In the genomic region with DNA sequence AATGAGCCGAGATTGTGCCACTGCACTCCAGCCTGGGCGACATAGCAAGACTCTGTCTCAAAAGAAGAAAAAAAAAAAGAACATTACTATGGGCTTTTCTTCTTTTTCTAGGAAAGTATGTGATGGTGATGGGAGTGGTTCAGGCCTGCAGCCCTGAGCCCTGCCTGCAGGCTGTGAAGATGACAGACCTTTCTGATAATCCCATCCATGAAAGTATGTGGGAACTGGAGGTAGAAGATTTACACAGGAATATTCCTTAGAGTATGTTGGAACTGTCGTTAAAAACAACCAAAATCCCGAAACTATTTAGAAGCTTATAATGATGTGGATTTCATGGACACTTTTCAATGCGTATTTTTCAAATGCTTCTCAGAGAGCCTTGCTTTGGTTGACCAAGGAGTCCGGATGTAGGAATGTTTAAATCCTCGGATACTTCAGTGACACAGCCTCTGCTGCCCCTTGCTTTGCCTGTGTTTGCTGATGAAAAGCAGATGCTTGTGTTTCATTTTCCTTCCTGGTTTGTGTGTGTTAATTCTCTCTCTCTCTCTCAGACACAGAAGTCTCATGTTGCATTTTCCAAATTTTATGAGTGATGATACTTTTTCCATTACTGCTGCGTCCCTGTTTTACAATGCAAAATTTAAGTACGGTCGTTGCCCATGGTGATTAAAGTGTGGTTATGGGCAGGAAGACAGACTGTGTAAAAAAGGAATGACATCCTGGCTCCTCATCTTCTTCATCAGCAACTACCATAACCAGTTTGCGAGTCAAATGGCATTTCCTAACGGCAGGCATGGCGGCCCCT, we compare ENCODE assay signal across 14 cellular contexts. TPM values are rescaled to one million over a fixed set of nuclear protein-coding genes. Genes with fewer than 3 reads are reported as not detected.
A peak's percentile ranks its signal among the peaks of the same experiment; 100 is the strongest.
DNase-seq lines count a peak whose midpoint lies in the region; ATAC-seq and TF ChIP-seq lines count a peak whose summit lies in the region.
"Had no signal": no experiment of that assay in that cellular context is flagged by ENCODE, and none has a peak within 500 bp of the region (broad histone marks: within the 10 kb centered on the region; RNA-seq: fewer than 3 reads in every experiment).

No MANE protein-coding gene starts in this region.

- no peak for DNase-seq in activated CD8-positive, alpha-beta T cell treated with anti-CD3 and anti-CD28 coated beads, Interleukin-2, amount 10 ng/mL, durations not matched to agents 7 days and 5 days
- no peak for DNase-seq in activated CD8-positive, alpha-beta T cell treated with anti-CD3 and anti-CD28 coated beads for 36 hours
- no peak for DNase-seq in chondrocyte (ENCODE audit: low spot score)
- no peak for DNase-seq in upper lobe of right lung
- no peak for DNase-seq in SIG-M5 treated with dmso at 0.1 percent for 504 hours (lab: John Stamatoyannopoulos, UW; ENCODE audit: unreplicated experiment)
- no peak for DNase-seq in DMS53 (lab: John Stamatoyannopoulos, UW)
- no peak for DNase-seq in NCI-H748 (lab: John Stamatoyannopoulos, UW; ENCODE audit: unreplicated experiment)
- DNase-seq: 8988T; activated CD4-positive, alpha-beta T cell treated with anti-CD3 and anti-CD28 coated beads for 48 hours; activated naive CD4-positive, alpha-beta T cell treated with anti-CD3 and anti-CD28 coated beads, Interleukin-2, amount 10 ng/mL, durations not matched to agents 7 days and 5 days; Right ventricle myocardium superior had no signal

- peaks cover 70% of the 10 kb centered on the region for H3K36me3 Mint-ChIP-seq in activated CD8-positive, alpha-beta T cell treated with anti-CD3 and anti-CD28 coated beads, Interleukin-2, amount 10 ng/mL, durations not matched to agents 7 days and 5 days (ENCODE audit: low read depth)
- H3K36me3 Mint-ChIP-seq in activated CD8-positive, alpha-beta T cell treated with anti-CD3 and anti-CD28 coated beads for 36 hours (ENCODE audit: low read depth) = peaks cover 49% of the 10 kb centered on the region
- H3K36me3 Mint-ChIP-seq in chondrocyte (ENCODE audit: low read depth) = no peaks in the 10 kb centered on the region

- no peak overlapping the region for H3K4me3 Mint-ChIP-seq in activated CD8-positive, alpha-beta T cell treated with anti-CD3 and anti-CD28 coated beads, Interleukin-2, amount 10 ng/mL, durations not matched to agents 7 days and 5 days
- H3K4me3 Mint-ChIP-seq in activated CD8-positive, alpha-beta T cell treated with anti-CD3 and anti-CD28 coated beads for 36 hours = no peak overlapping the region
- H3K4me3 Mint-ChIP-seq in chondrocyte (ENCODE audit: unreplicated experiment) = peak overlapping the region; percentile 18
- H3K4me3 Mint-ChIP-seq: activated naive CD4-positive, alpha-beta T cell treated with anti-CD3 and anti-CD28 coated beads, Interleukin-2, amount 10 ng/mL, durations not matched to agents 7 days and 5 days had no signal

- no peak for ATAC-seq in activated CD8-positive, alpha-beta T cell treated with anti-CD3 and anti-CD28 coated beads, Interleukin-2, amount 10 ng/mL, durations not matched to agents 7 days and 5 days
- no peak for ATAC-seq in activated CD8-positive, alpha-beta T cell treated with anti-CD3 and anti-CD28 coated beads for 36 hours
- ATAC-seq in upper lobe of right lung = no peak

- CTCF ChIA-PET in activated CD8-positive, alpha-beta T cell treated with anti-CD3 and anti-CD28 coated beads, Interleukin-2, amount 10 ng/mL, durations not matched to agents 7 days and 5 days (lab: Charles Lee) = no interaction called here
- CTCF ChIA-PET in activated CD8-positive, alpha-beta T cell treated with anti-CD3 and anti-CD28 coated beads for 36 hours (lab: Charles Lee) = interaction anchor here (2.2 kb wide), 1 partner anchor 387 kb away, joined by 7 read pairs; no protein-coding TSS in a partner anchor

- H3K27me3 ChIP-seq in mucosa of rectum (ENCODE audit: control insufficient read depth in 2 of 2, insufficient read depth in 2 of 2, low read length in 2 of 2) (no peaks in the 10 kb centered on the region), upper lobe of right lung (no peaks in the 10 kb centered on the region)
- H3K27me3 ChIP-seq: neutrophil had no signal

- H3K4me1 Mint-ChIP-seq in activated CD8-positive, alpha-beta T cell treated with anti-CD3 and anti-CD28 coated beads, Interleukin-2, amount 10 ng/mL, durations not matched to agents 7 days and 5 days (ENCODE audit: low read depth) = peaks cover 86% of the 10 kb centered on the region
- peaks cover 67% of the 10 kb centered on the region for H3K4me1 Mint-ChIP-seq in activated CD8-positive, alpha-beta T cell treated with anti-CD3 and anti-CD28 coated beads for 36 hours (ENCODE audit: low read depth)
- H3K4me1 Mint-ChIP-seq in chondrocyte (ENCODE audit: low read depth) = peaks cover 31% of the 10 kb centered on the region

- intact Hi-C loops in activated CD8-positive, alpha-beta T cell treated with anti-CD3 and anti-CD28 coated beads for 36 hours (cut with micrococcal nuclease) = loop anchor here (5.0 kb wide), 1 partner anchor 38 kb away; no protein-coding TSS in a partner anchor
- intact Hi-C loops in upper lobe of right lung (cut with DNase I) = loop anchor here (10.0 kb wide), 1 partner anchor 386 kb away; no protein-coding TSS in a partner anchor

- H3K4me1 ChIP-seq in mucosa of rectum (ENCODE audit: control insufficient read depth in 2 of 2, insufficient read depth in 2 of 2, low read length in 2 of 2) (peaks cover 9 to 12% of the 10 kb centered on the region in 2 donors), upper lobe of right lung (peaks cover 29% of the 10 kb centered on the region)

- H3K27ac Mint-ChIP-seq in activated CD8-positive, alpha-beta T cell treated with anti-CD3 and anti-CD28 coated beads, Interleukin-2, amount 10 ng/mL, durations not matched to agents 7 days and 5 days = peak overlapping the region; percentile 60
- H3K27ac Mint-ChIP-seq in activated CD8-positive, alpha-beta T cell treated with anti-CD3 and anti-CD28 coated beads for 36 hours = no peak overlapping the region
- peak overlapping the region; percentile 63 for H3K27ac Mint-ChIP-seq in chondrocyte (ENCODE audit: unreplicated experiment)

- no peaks in the 10 kb centered on the region for H3K9me3 Mint-ChIP-seq in activated CD8-positive, alpha-beta T cell treated with anti-CD3 and anti-CD28 coated beads, Interleukin-2, amount 10 ng/mL, durations not matched to agents 7 days and 5 days (ENCODE audit: insufficient read depth)
- H3K9me3 Mint-ChIP-seq in activated CD8-positive, alpha-beta T cell treated with anti-CD3 and anti-CD28 coated beads for 36 hours = peaks cover 3% of the 10 kb centered on the region
- no peaks in the 10 kb centered on the region for H3K9me3 Mint-ChIP-seq in chondrocyte (ENCODE audit: low read depth)
- H3K9me3 Mint-ChIP-seq: activated naive CD4-positive, alpha-beta T cell treated with anti-CD3 and anti-CD28 coated beads, Interleukin-2, amount 10 ng/mL, durations not matched to agents 7 days and 5 days had no signal

- POLR2A ChIA-PET in activated CD8-positive, alpha-beta T cell treated with anti-CD3 and anti-CD28 coated beads, Interleukin-2, amount 10 ng/mL, durations not matched to agents 7 days and 5 days (lab: Charles Lee) = no interaction called here
- POLR2A ChIA-PET in activated CD8-positive, alpha-beta T cell treated with anti-CD3 and anti-CD28 coated beads for 36 hours (lab: Charles Lee) = interaction anchor here (0.6 to 2.3 kb wide), 2 partner anchors 66 to 98 kb away, joined by 3 to 6 read pairs; no protein-coding TSS in a partner anchor

- no peaks in the 10 kb centered on the region for H3K9me3 ChIP-seq in mucosa of rectum (ENCODE audit: control insufficient read depth in 2 of 2, low read length in 2 of 2)
- H3K9me3 ChIP-seq in upper lobe of right lung = no peaks in the 10 kb centered on the region
- H3K9me3 ChIP-seq: neutrophil, thoracic aorta had no signal

- no peak for TF ChIP-seq CTCF in activated CD8-positive, alpha-beta T cell treated with anti-CD3 and anti-CD28 coated beads for 36 hours (IDR thresholded peaks at IDR 0.05)
- TF ChIP-seq CTCF in chondrocyte (IDR thresholded peaks at IDR 0.05) = no peak
- TF ChIP-seq CTCF in upper lobe of right lung (IDR thresholded peaks at IDR 0.05) = no peak

- H3K36me3 ChIP-seq in mucosa of rectum (ENCODE audit: control insufficient read depth in 2 of 2, insufficient read depth in 2 of 2, low read length in 2 of 2) (no peaks in the 10 kb centered on the region), upper lobe of right lung (no peaks in the 10 kb centered on the region)
- H3K36me3 ChIP-seq: neutrophil, thoracic aorta had no signal

- peak overlapping the region; percentile 7 to 26 for H3K27ac ChIP-seq in mucosa of rectum (ENCODE audit: low read depth in 2 of 2, low read length in 2 of 2)
- peak overlapping the region; percentile 71 for H3K27ac ChIP-seq in upper lobe of right lung

- H3K4me3 ChIP-seq in mucosa of rectum (ENCODE audit: low read length in 2 of 2) (no peak overlapping the region), upper lobe of right lung (no peak overlapping the region)
- H3K4me3 ChIP-seq: thoracic aorta had no signal

- H3K9ac ChIP-seq in mucosa of rectum (ENCODE audit: low read depth in 1 of 2, low read length in 2 of 2) = no peak overlapping the region

- H3K27me3 Mint-ChIP-seq in activated CD8-positive, alpha-beta T cell treated with anti-CD3 and anti-CD28 coated beads, Interleukin-2, amount 10 ng/mL, durations not matched to agents 7 days and 5 days (ENCODE audit: low read depth) = no peaks in the 10 kb centered on the region
- no peaks in the 10 kb centered on the region for H3K27me3 Mint-ChIP-seq in activated CD8-positive, alpha-beta T cell treated with anti-CD3 and anti-CD28 coated beads for 36 hours
- no peaks in the 10 kb centered on the region for H3K27me3 Mint-ChIP-seq in chondrocyte (ENCODE audit: low read depth)
- H3K27me3 Mint-ChIP-seq: activated naive CD4-positive, alpha-beta T cell treated with anti-CD3 and anti-CD28 coated beads, Interleukin-2, amount 10 ng/mL, durations not matched to agents 7 days and 5 days had no signal

RNA-seq across cellular contexts. Expression of a gene that starts 5.5 kb away (rescaled TPM):
- total RNA-seq in activated CD8-positive, alpha-beta T cell treated with anti-CD3 and anti-CD28 coated beads, Interleukin-2, amount 10 ng/mL, durations not matched to agents 7 days and 5 days = 10 to 100 TPM; 65.6 to 67.0 TPM
- total RNA-seq in activated CD8-positive, alpha-beta T cell treated with anti-CD3 and anti-CD28 coated beads for 36 hours = 10 to 100 TPM; 53.1 to 57.7 TPM
- total RNA-seq in chondrocyte (1.6 to 6.5 TPM (median 1.7 TPM) in 3 replicates), upper lobe of right lung (1.2 TPM)
